Comparison of ENCODE assay signal across 24 cellular contexts in the genomic region with DNA sequence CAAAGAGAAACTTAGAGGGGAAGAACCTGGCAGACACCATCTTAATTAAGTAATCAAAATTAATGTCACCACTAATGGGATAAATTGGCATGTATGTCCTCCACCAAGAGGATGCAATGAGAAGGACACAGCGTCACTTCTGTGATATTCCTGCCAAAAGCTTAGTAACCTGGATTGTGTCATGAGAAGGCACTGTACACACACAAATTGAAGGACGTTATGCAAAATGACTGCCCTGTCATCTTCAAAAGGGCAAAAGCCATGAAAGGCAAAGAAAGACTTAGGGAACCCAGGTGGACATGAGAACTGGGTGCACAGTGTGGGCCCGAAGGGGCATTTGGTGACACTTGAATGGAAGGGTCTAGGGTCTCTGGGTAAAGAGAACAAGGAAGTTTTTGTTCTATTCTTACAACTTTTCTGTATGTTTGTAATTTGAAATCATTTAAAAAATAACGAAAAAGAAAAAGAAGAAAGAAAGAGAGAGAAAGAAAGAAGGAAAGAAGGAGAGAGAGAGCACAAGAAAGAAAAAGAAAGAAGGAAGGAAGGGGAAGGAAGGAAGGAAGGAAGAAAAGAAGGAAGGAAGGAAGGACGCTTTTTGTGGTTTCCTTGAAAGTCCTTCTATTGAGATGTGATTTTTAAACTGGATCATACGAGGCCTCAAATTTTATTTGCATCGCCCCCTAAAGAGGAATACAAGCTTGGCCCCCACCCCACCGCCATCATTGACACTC. TPM values are rescaled to one million over a fixed set of nuclear protein-coding genes. Genes with fewer than 3 reads are reported as not detected.
DNase-seq lines count a peak whose midpoint lies in the region; ATAC-seq and TF ChIP-seq lines count a peak whose summit lies in the region.
"Had no signal": no experiment of that assay in that cellular context is flagged by ENCODE, and none has a peak within 500 bp of the region (broad histone marks: within the 10 kb centered on the region; RNA-seq: fewer than 3 reads in every experiment).

No MANE protein-coding gene starts in this region.

- H3K27me3 Mint-ChIP-seq in central memory CD8-positive, alpha-beta T cell: peaks cover 18% of the 10 kb centered on the region
- H3K27me3 Mint-ChIP-seq: CD4-positive, alpha-beta T cell had no signal

- ATAC-seq in central memory CD8-positive, alpha-beta T cell (replicated peaks; ENCODE audit: extremely low read depth, poor library complexity, severe bottlenecking): no peak
- ATAC-seq in right lobe of liver: peak; percentile 54 to 65 (median 57)
- ATAC-seq in stimulated activated effector memory CD8-positive, alpha-beta T cell treated with anti-CD3 and anti-CD28 coated beads, Interleukin-12 subunit alpha, Interleukin-12 subunit beta, amount 100 ng/mL, for 72 hours: no peak
- ATAC-seq: Panc1 had no signal

- no peak for TF ChIP-seq POLR2A in right lobe of liver (IDR thresholded peaks at IDR 0.05)

- 44% methylated on average over 8 of the region's 8 CpGs for WGBS in right lobe of liver (ENCODE audit: insufficient coverage, low coverage, low lambda C conversion rate, missing lambda C conversion rate)

- no peak for TF ChIP-seq CTCF in A673 (conservative IDR thresholded peaks at IDR 0.05; ENCODE audit: low read depth, low read length)
- TF ChIP-seq CTCF in HEK293 (tag by site-specific recombination; IDR thresholded peaks at IDR 0.05): no peak
- TF ChIP-seq CTCF in right lobe of liver (IDR thresholded peaks at IDR 0.05): peak in 1 of 4 donors; percentile 31

- H3K4me1 ChIP-seq in A673 (ENCODE audit: insufficient read depth, low read length, poor library complexity, severe bottlenecking): peaks cover 7% of the 10 kb centered on the region
- no peaks in the 10 kb centered on the region for H3K4me1 ChIP-seq in HEK293 (ENCODE audit: control insufficient read depth, insufficient read depth, low read length)
- H3K4me1 ChIP-seq in right lobe of liver: peaks cover 0 to 56% (median 15%) of the 10 kb centered on the region in 4 donors

- H3K4me3 ChIP-seq in A673 (ENCODE audit: low read depth, low read length, poor library complexity, severe bottlenecking) (no peak overlapping the region), HEK293 (ENCODE audit: low read depth, low read length) (no peak overlapping the region), right lobe of liver (no peak overlapping the region)
- H3K4me3 ChIP-seq: BLaER1 had no signal

- H3K27ac ChIP-seq in A673 (ENCODE audit: low read depth, low read length, poor library complexity, severe bottlenecking) (peak overlapping the region; percentile 64), HEK293 (ENCODE audit: extremely low read depth, low read depth, low read length) (no peak overlapping the region), right lobe of liver (peak overlapping the region; percentile 47 to 98 (median 97))
- H3K27ac ChIP-seq: BLaER1 had no signal

- CTCF ChIA-PET in A673 (lab: Charles Lee): no interaction called here
- CTCF ChIA-PET in HEK293 (lab: Yijun Ruan, JAX): interaction anchor here (1.2 kb wide), 1 partner anchor 22 kb away, joined by 4 read pairs; no protein-coding TSS in a partner anchor

- no peaks in the 10 kb centered on the region for H3K27me3 ChIP-seq in A673 (replicated peaks; ENCODE audit: insufficient read depth, low read depth, low read length, poor library complexity)
- H3K27me3 ChIP-seq in right lobe of liver: no peaks in the 10 kb centered on the region
- H3K27me3 ChIP-seq: BLaER1 had no signal

- H3K9me3 Mint-ChIP-seq in central memory CD8-positive, alpha-beta T cell: no peaks in the 10 kb centered on the region
- no peaks in the 10 kb centered on the region for H3K9me3 Mint-ChIP-seq in stimulated activated effector memory CD8-positive, alpha-beta T cell treated with anti-CD3 and anti-CD28 coated beads, Interleukin-12 subunit alpha, Interleukin-12 subunit beta, amount 100 ng/mL, for 72 hours
- H3K9me3 Mint-ChIP-seq: CD4-positive, alpha-beta T cell had no signal

- H3K9me3 ChIP-seq in A673 (ENCODE audit: low read depth, low read length, poor library complexity, severe bottlenecking) (no peaks in the 10 kb centered on the region), HEK293 (ENCODE audit: control insufficient read depth, insufficient read depth, low read depth, low read length) (no peaks in the 10 kb centered on the region), right lobe of liver (no peaks in the 10 kb centered on the region)
- H3K9me3 ChIP-seq: BLaER1 had no signal

- POLR2A ChIA-PET in A673 (lab: Charles Lee; ENCODE audit: low non-redundant PET): no interaction called here
- POLR2A ChIA-PET in HEK293 (lab: Yijun Ruan, JAX): no interaction called here

- BruUV-seq in A673 (replicated peaks; lab: Mats Ljungman, UMichigan): no TSS peak

- H3K36me3 Mint-ChIP-seq in central memory CD8-positive, alpha-beta T cell (ENCODE audit: insufficient read depth): peaks cover 1% of the 10 kb centered on the region
- H3K36me3 Mint-ChIP-seq in stimulated activated effector memory CD8-positive, alpha-beta T cell treated with anti-CD3 and anti-CD28 coated beads, Interleukin-12 subunit alpha, Interleukin-12 subunit beta, amount 100 ng/mL, for 72 hours: peaks cover 5% of the 10 kb centered on the region

- peaks cover 5% of the 10 kb centered on the region for H3K4me1 Mint-ChIP-seq in central memory CD8-positive, alpha-beta T cell
- H3K4me1 Mint-ChIP-seq in stimulated activated effector memory CD8-positive, alpha-beta T cell treated with anti-CD3 and anti-CD28 coated beads, Interleukin-12 subunit alpha, Interleukin-12 subunit beta, amount 100 ng/mL, for 72 hours: no peaks in the 10 kb centered on the region

- no peak overlapping the region for H3K4me3 Mint-ChIP-seq in central memory CD8-positive, alpha-beta T cell
- H3K4me3 Mint-ChIP-seq in stimulated activated effector memory CD8-positive, alpha-beta T cell treated with anti-CD3 and anti-CD28 coated beads, Interleukin-12 subunit alpha, Interleukin-12 subunit beta, amount 100 ng/mL, for 72 hours: no peak overlapping the region
- H3K4me3 Mint-ChIP-seq: CD4-positive, alpha-beta T cell had no signal

- DNase-seq in A673 (ENCODE audit: low spot score) (peak; percentile 51), right lobe of liver (peak in 1 of 3 donors; percentile 66), hypothalamus (lab: John Stamatoyannopoulos, UW) (no peak), UCSD-AML1 (lab: John Stamatoyannopoulos, UW; ENCODE audit: unreplicated experiment) (no peak)
- no peak for DNase-seq in central memory CD8-positive, alpha-beta T cell (ENCODE audit: low spot score in 2 of 2)
- DNase-seq in stimulated activated effector memory CD8-positive, alpha-beta T cell treated with anti-CD3 and anti-CD28 coated beads, Interleukin-12 subunit alpha, Interleukin-12 subunit beta, amount 100 ng/mL, for 72 hours (ENCODE audit: low spot score in 2 of 2): no peak
- DNase-seq: ACHN; CD4-positive, alpha-beta T cell; COR-L47; DMS 273 treated with DMSO at 0.1 percent for 48 hours; H7; MM.1S; NCI-H1092; NCI-H1436 treated with DMSO at 0.1 percent for 48 hours; NCI-H1930; NCI-H2227 treated with DMSO at 0.1 percent for 48 hours; NCI-H510A; NK-92 treated with Interleukin-12 subunit alpha and Interleukin-12 subunit beta, amount 100 ng/mL, for 24 hours; SIG-M5; T-helper 1 cell had no signal

- intact Hi-C loops in A673 (cut with micrococcal nuclease; ENCODE audit: unreplicated experiment) (no loop called here), right lobe of liver (cut with DNase I) (no loop called here)

- peak overlapping the region; percentile 82 for H3K27ac Mint-ChIP-seq in central memory CD8-positive, alpha-beta T cell (ENCODE audit: low read depth)
- no peak overlapping the region for H3K27ac Mint-ChIP-seq in stimulated activated effector memory CD8-positive, alpha-beta T cell treated with anti-CD3 and anti-CD28 coated beads, Interleukin-12 subunit alpha, Interleukin-12 subunit beta, amount 100 ng/mL, for 72 hours
- H3K27ac Mint-ChIP-seq: CD4-positive, alpha-beta T cell had no signal

- H3K36me3 ChIP-seq in A673 (ENCODE audit: insufficient read depth, low read length, poor library complexity, severe bottlenecking): no peaks in the 10 kb centered on the region
- H3K36me3 ChIP-seq in HEK293 (ENCODE audit: control insufficient read depth in 2 of 2, insufficient read depth in 1 of 2, low read length in 2 of 2): no peaks in the 10 kb centered on the region
- no peaks in the 10 kb centered on the region for H3K36me3 ChIP-seq in right lobe of liver
- H3K36me3 ChIP-seq: BLaER1 had no signal

TF ChIP-seq in HEK293, 187 proteins besides CTCF, POLR2A, EP300 and RAD21:
- TF ChIP-seq ZNF366 (tag by site-specific recombination; conservative IDR thresholded peaks at IDR 0.05): peak; percentile 68
- no peak for TF ChIP-seq ZSCAN23 (tag by site-specific recombination; IDR thresholded peaks at IDR 0.05)

RNA-seq across cellular contexts. Expression of gene APOH, which starts 4.0 kb away (rescaled TPM):
- 0.44 and 1.4 TPM in 2 replicates for total RNA-seq in A673 (2021)
- total RNA-seq in right lobe of liver: 1,000 to 10,000 TPM; 3,186 to 7,027 (median 4,523) TPM
- total RNA-seq: CD4-positive, alpha-beta T cell; G401; H7 had no signal

RNA-seq across cellular contexts. Expression of gene CEP112, which starts 41.3 kb away (rescaled TPM):
- 27.2 and 28.0 TPM in 2 replicates for total RNA-seq in A673 (2021)
- total RNA-seq in right lobe of liver: 1 to 10 TPM; 2.2 to 4.6 (median 3.9) TPM

Comparison
In these comparisons a context has a peak if more than half of its experiments do, and no peak if none do; other contexts are left out.
1. ATAC-seq: peak in right lobe of liver (4 of 4); none in central memory CD8-positive, alpha-beta T cell (single experiment) and stimulated activated effector memory CD8-positive, alpha-beta T cell treated with anti-CD3 and anti-CD28 coated beads, Interleukin-12 subunit alpha, Interleukin-12 subunit beta, amount 100 ng/mL, for 72 hours (single experiment).
2. RNA of gene APOH, which starts 4.0 kb away (total RNA-seq): 3,186 to 7,027 TPM in right lobe of liver; 0.44 to 1.4 TPM in A673; every median in the first group is over 1,000 times any median in the second.